Comparison of ENCODE assay signal across 1 cellular context in the genomic region with DNA sequence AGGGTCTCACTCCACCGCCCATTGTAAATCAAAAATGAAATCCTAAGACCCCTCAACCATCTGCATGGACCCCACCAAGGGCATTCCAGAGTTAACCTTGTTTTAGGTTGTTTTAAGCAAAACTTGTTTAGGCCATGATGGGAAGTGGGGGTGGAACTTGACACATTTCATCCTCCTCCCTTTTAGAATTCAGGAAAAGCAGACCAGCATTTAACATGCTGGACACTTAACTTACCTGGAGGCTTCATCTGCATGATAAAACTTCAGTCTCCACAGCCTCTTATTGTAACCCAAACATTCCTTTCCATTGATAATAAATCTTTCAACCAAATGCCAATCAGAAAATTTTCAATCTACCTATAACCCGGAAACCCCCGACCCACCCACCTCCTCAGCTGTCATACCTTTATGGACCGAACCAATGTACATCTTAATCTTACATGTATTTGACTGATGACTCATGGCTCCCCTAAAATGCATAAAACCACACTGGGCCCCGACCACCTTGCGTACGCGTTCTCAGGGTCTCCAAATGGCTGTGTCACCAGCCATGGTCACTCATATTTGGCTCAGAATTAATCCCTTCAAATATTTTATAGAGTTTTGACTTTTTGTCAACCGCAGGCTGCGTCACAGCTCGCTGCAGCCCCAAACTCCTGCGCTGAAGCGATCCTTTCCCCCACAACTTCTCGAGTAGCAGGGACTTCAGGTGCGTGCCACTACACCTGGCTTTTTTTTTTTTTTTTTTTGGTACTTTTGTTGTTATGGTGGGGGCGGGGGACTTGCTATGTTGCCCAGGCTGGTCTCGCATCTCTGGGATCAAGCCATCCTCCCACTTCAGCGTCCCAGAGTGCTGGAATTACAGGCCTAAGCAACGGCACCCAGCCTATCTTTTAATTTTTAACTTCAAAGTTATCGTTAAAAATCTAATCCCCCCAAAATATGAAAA.
TF ChIP-seq lines count a peak whose summit lies in the region.

No MANE protein-coding gene starts in this region.

TF ChIP-seq in SK-N-SH treated with all-trans-retinoic acid at 6 μM for 48 hours, 23 proteins besides CTCF, POLR2A, EP300 and RAD21 (continued from another document):
- TF ChIP-seq, protein P1, sequence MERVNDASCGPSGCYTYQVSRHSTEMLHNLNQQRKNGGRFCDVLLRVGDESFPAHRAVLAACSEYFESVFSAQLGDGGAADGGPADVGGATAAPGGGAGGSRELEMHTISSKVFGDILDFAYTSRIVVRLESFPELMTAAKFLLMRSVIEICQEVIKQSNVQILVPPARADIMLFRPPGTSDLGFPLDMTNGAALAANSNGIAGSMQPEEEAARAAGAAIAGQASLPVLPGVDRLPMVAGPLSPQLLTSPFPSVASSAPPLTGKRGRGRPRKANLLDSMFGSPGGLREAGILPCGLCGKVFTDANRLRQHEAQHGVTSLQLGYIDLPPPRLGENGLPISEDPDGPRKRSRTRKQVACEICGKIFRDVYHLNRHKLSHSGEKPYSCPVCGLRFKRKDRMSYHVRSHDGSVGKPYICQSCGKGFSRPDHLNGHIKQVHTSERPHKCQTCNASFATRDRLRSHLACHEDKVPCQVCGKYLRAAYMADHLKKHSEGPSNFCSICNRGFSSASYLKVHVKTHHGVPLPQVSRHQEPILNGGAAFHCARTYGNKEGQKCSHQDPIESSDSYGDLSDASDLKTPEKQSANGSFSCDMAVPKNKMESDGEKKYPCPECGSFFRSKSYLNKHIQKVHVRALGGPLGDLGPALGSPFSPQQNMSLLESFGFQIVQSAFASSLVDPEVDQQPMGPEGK (CRISPR knock-in tag; IDR thresholded peaks at IDR 0.05; ENCODE audit: borderline replicate concordance), result no peak
- TF ChIP-seq SNAI2 (CRISPR knock-in tag; IDR thresholded peaks at IDR 0.05), result no peak
- TF ChIP-seq ZNF70 (CRISPR knock-in tag; IDR thresholded peaks at IDR 0.05), result no peak
- no peak for TF ChIP-seq ZNF8 (CRISPR knock-in tag; IDR thresholded peaks at IDR 0.05)
- no peak for TF ChIP-seq ISL1 (CRISPR knock-in tag; IDR thresholded peaks at IDR 0.05)
- TF ChIP-seq GLIS3 (CRISPR knock-in tag; IDR thresholded peaks at IDR 0.05), result no peak
- TF ChIP-seq ESRRG (CRISPR knock-in tag; IDR thresholded peaks at IDR 0.05), result no peak
